ENCODE assay signal across 7 cellular contexts in genomic region chr5:25446061-25446420, GRCh38.
DNase-seq lines count a peak whose midpoint lies in the region; ATAC-seq, FAIRE-seq and TF ChIP-seq lines count a peak whose summit lies in the region.
"Not testable (repeated sequence)": the region's sequence is repeated elsewhere in the genome, so short reads cannot be mapped to it uniquely, and the experiment has no call there.

No MANE protein-coding gene starts in this region.

- H3K14ac ChIP-seq in H1 (ENCODE audit: insufficient read length); trophoblast cell (ENCODE audit: low read length): not testable (repeated sequence)

- H3K4me1 Mint-ChIP-seq in WTC11, result peaks cover 33% of the 10 kb centered on the region

- H3K27me3 ChIP-seq in HUES48 (ENCODE audit: control insufficient read depth, insufficient read depth, low read length); H1 (replicated peaks in 1 of 4; ENCODE audit: control insufficient read depth in 3 of 4, extremely low read depth in 1 of 4, insufficient read depth in 3 of 4, low read length in 3 of 4); iPS-18a (ENCODE audit: control insufficient read depth, insufficient read depth, low read length); trophoblast cell (ENCODE audit: insufficient read depth, low read length): not testable (repeated sequence)

- peaks cover 19 to 63% of the 10 kb centered on the region in 2 experiments for H3K79me2 ChIP-seq in H1 (ENCODE audit: control insufficient read depth in 1 of 2, insufficient read depth in 2 of 2, low read length in 2 of 2)
- not testable (repeated sequence) for H3K79me2 ChIP-seq in trophoblast cell (ENCODE audit: control insufficient read depth, insufficient read depth, low read length, poor library complexity)

- H4K20me1 ChIP-seq in H1 (replicated peaks in 1 of 2; ENCODE audit: control insufficient read depth in 1 of 2, insufficient read depth in 2 of 2, low read length in 2 of 2), result not testable (repeated sequence)

- H2BK15ac ChIP-seq in H1 (ENCODE audit: low read length), result not testable (repeated sequence)

- not testable (repeated sequence) for H2BK120ac ChIP-seq in H1 (replicated peaks; ENCODE audit: low read depth, low read length); trophoblast cell (ENCODE audit: insufficient read depth, low read length, poor library complexity)

- not testable (repeated sequence) for H2BK12ac ChIP-seq in H1 (ENCODE audit: low read depth, low read length); trophoblast cell (ENCODE audit: low read length)

- H3K56ac ChIP-seq in H1 (replicated peaks; ENCODE audit: insufficient read length, low read depth, low read length), result not testable (repeated sequence)

- not testable (repeated sequence) for H2BK5ac ChIP-seq in H1 (ENCODE audit: low read depth, low read length); trophoblast cell (ENCODE audit: low read depth, low read length, poor library complexity)

- not testable (repeated sequence) for TF ChIP-seq POLR2A in H1 (IDR thresholded peaks at IDR 0.05; ENCODE audit: control extremely low read depth in 1 of 2, low read depth in 2 of 2, low read length in 2 of 2)

- H3K23me2 ChIP-seq in H1 (ENCODE audit: low read depth, low read length), result not testable (repeated sequence)

- TF ChIP-seq CTCF in WTC11 (IDR thresholded peaks at IDR 0.05); H1 (IDR thresholded peaks at IDR 0.05; ENCODE audit: control extremely low read depth in 1 of 3, insufficient read depth in 1 of 3, low read depth in 1 of 3, low read length in 3 of 3): not testable (repeated sequence)

- TF ChIP-seq RAD21 in H1 (IDR thresholded peaks at IDR 0.05 in 1 of 2, conservative IDR thresholded peaks at IDR 0.05 in 1 of 2; ENCODE audit: low read depth in 2 of 2, low read length in 2 of 2), result not testable (repeated sequence)

- not testable (repeated sequence) for H3K23ac ChIP-seq in H1 (ENCODE audit: insufficient read length); trophoblast cell (ENCODE audit: low read length)

- H3K36me3 ChIP-seq in ES-I3 (ENCODE audit: insufficient read depth, low read length) (peaks cover 11% of the 10 kb centered on the region), HUES48 (ENCODE audit: control insufficient read depth, insufficient read depth, low read length) (peaks cover 30% of the 10 kb centered on the region), H1 (ENCODE audit: control insufficient read depth in 2 of 4, insufficient read depth in 4 of 4, low read length in 3 of 4) (peaks cover 0 to 36% (median 5%) of the 10 kb centered on the region in 4 experiments; a peak in 4 of 8 replicates), iPS-18a (ENCODE audit: control insufficient read depth, low read depth, low read length) (peaks cover 20% of the 10 kb centered on the region)
- H3K36me3 ChIP-seq in mesodermal cell (ENCODE audit: control insufficient read depth, insufficient read depth, low read length); trophoblast cell (ENCODE audit: control insufficient read depth in 1 of 2, insufficient read depth in 2 of 2, low read length in 2 of 2): not testable (repeated sequence)

- H3K4ac ChIP-seq in H1 (replicated peaks; ENCODE audit: insufficient read length, low read depth, low read length); trophoblast cell (ENCODE audit: low read depth, low read length): not testable (repeated sequence)

- WGBS in H1 (ENCODE audit: extremely low coverage in 1 of 2, insufficient coverage in 1 of 2, insufficient read length in 1 of 2, insufficient replicate concordance in 2 of 2, low coverage in 1 of 2, low lambda C conversion rate in 2 of 2, missing lambda C conversion rate in 1 of 2), 2 experiments, result 0% methylated on average over 3 of the region's 3 CpGs; no CpG with 5 or more reads in 1 of the 2 experiments
- WGBS in mesodermal cell (ENCODE audit: insufficient coverage in 2 of 2), 2 experiments, result no CpG with 5 or more reads among the region's 3 CpGs
- WGBS in trophoblast cell (ENCODE audit: extremely low coverage, insufficient coverage, insufficient read length), result no CpG with 5 or more reads among the region's 3 CpGs

- CTCF ChIA-PET in WTC11 (lab: Charles Lee); H1 (lab: Charles Lee; ENCODE audit: partially characterized antibody): not testable (repeated sequence)

- POLR2A ChIA-PET in WTC11 (lab: Charles Lee), result not testable (repeated sequence)
- POLR2A ChIA-PET in H1 (lab: Charles Lee; ENCODE audit: partially characterized antibody), result interaction anchor here (0.9 to 6.8 kb wide), 17 partner anchors 9 to 292 kb away, joined by 3 to 79 read pairs (median 4); no protein-coding TSS in a partner anchor

- H4K12ac ChIP-seq in trophoblast cell (ENCODE audit: low read depth, low read length), result not testable (repeated sequence)

- H3K27ac ChIP-seq in HUES48 (ENCODE audit: low read depth, low read length) (peak overlapping the region; percentile 98), H1 (ENCODE audit: low read depth, low read length) (peak overlapping the region; percentile 45; the same call in 1 of the 2 replicates), iPS-18a (ENCODE audit: low read length) (peak overlapping the region; percentile 96), mesodermal cell (ENCODE audit: low read depth, low read length, severe bottlenecking) (peak overlapping the region; percentile 50), trophoblast cell (ENCODE audit: low read depth, low read length) (peak overlapping the region; percentile 34)

- H3K4me2 ChIP-seq in H1 (ENCODE audit: insufficient read depth in 1 of 2, low read depth in 2 of 2, low read length in 2 of 2), result peak overlapping the region in 1 of 2 experiments; percentile 93; a peak in 2 of 4 replicates
- H3K4me2 ChIP-seq in trophoblast cell (ENCODE audit: low read length), result not testable (repeated sequence)

- not testable (repeated sequence) for H2BK20ac ChIP-seq in H1 (ENCODE audit: low read length)

- not testable (repeated sequence) for H3K27me3 Mint-ChIP-seq in WTC11 (ENCODE audit: low read depth)

- not testable (repeated sequence) for DNase-seq in WTC11 (ENCODE audit: low spot score); H1 (ENCODE audit: low read depth in 1 of 2, low spot score in 2 of 2); trophoblast cell

- H4K91ac ChIP-seq in H1 (replicated peaks; ENCODE audit: insufficient read length, low read length); trophoblast cell (ENCODE audit: low read depth, low read length): not testable (repeated sequence)

- not testable (repeated sequence) for H3K18ac ChIP-seq in H1 (ENCODE audit: extremely low read depth, low read length); trophoblast cell (ENCODE audit: low read length)

- ATAC-seq in WTC11, result not testable (repeated sequence)

- not testable (repeated sequence) for H2AFZ ChIP-seq in H1 (ENCODE audit: low read length); trophoblast cell (ENCODE audit: insufficient read depth, low read length, poor library complexity)

- H2AK5ac ChIP-seq in H1 (ENCODE audit: low read depth, low read length); trophoblast cell (ENCODE audit: low read length): not testable (repeated sequence)

- H3K4me1 ChIP-seq in ES-I3 (ENCODE audit: insufficient read depth, low read length), result peaks cover 38% of the 10 kb centered on the region
- peaks cover 56% of the 10 kb centered on the region for H3K4me1 ChIP-seq in HUES48 (ENCODE audit: control insufficient read depth, insufficient read depth, low read length)
- peaks cover 0 to 27% (median 12%) of the 10 kb centered on the region in 4 experiments; a peak in 3 of 7 replicates for H3K4me1 ChIP-seq in H1 (replicated peaks in 1 of 4; ENCODE audit: control insufficient read depth in 3 of 4, insufficient read depth in 4 of 4, low read length in 3 of 4)
- H3K4me1 ChIP-seq in iPS-18a (ENCODE audit: control insufficient read depth, low read depth, low read length), result peaks cover 50% of the 10 kb centered on the region
- not testable (repeated sequence) for H3K4me1 ChIP-seq in mesodermal cell (ENCODE audit: control insufficient read depth, insufficient read depth, low read length, poor library complexity, severe bottlenecking); trophoblast cell (ENCODE audit: control insufficient read depth in 1 of 2, insufficient read depth in 2 of 2, low read length in 2 of 2)

- H4K8ac ChIP-seq in H1 (ENCODE audit: extremely low read depth, insufficient read depth, low read length); trophoblast cell (ENCODE audit: low read depth, low read length): not testable (repeated sequence)

- H3K9ac ChIP-seq in ES-I3 (ENCODE audit: low read depth, low read length), result peak overlapping the region; percentile 16; the same call in 1 of the 2 replicates
- peak overlapping the region; percentile 49 for H3K9ac ChIP-seq in HUES48 (ENCODE audit: low read depth, low read length)
- not testable (repeated sequence) for H3K9ac ChIP-seq in H1 (replicated peaks in 1 of 4; ENCODE audit: extremely low read depth in 1 of 4, low read depth in 3 of 4, low read length in 3 of 4); trophoblast cell (ENCODE audit: low read length)
- peak overlapping the region; percentile 71 for H3K9ac ChIP-seq in iPS-18a (ENCODE audit: low read length)

- peak overlapping the region; percentile 98 for H3K4me3 Mint-ChIP-seq in WTC11

- H3K4me3 ChIP-seq in HUES48 (ENCODE audit: low read depth, low read length) (peak overlapping the region; percentile 37), H1 (ENCODE audit: extremely low read depth in 1 of 4, insufficient read depth in 2 of 4, low read depth in 3 of 4, low read length in 4 of 4) (peak overlapping the region in 1 of 4 experiments; percentile 28; a peak in 1 of 8 replicates), iPS-18a (ENCODE audit: low read length) (peak overlapping the region; percentile 37)
- H3K4me3 ChIP-seq in mesodermal cell (ENCODE audit: extremely low read depth, insufficient read depth, low read length, poor library complexity, severe bottlenecking); trophoblast cell (ENCODE audit: low read depth, low read length): not testable (repeated sequence)

- FAIRE-seq in H1 (lab: Jason Lieb, UNC), result not testable (repeated sequence)

- H3K9me3 ChIP-seq in ES-I3 (ENCODE audit: control insufficient read depth, insufficient read depth, low read length); HUES48 (ENCODE audit: control insufficient read depth, insufficient read depth, low read length); H1 (ENCODE audit: insufficient read depth in 2 of 2, low read depth in 1 of 2, low read length in 1 of 2); iPS-18a (ENCODE audit: control insufficient read depth, low read depth, low read length); mesodermal cell (ENCODE audit: control insufficient read depth, low read length); trophoblast cell (ENCODE audit: insufficient read depth, low read depth, low read length): not testable (repeated sequence)

- H3K9me3 Mint-ChIP-seq in WTC11, result not testable (repeated sequence)

- peak overlapping the region; percentile 93 for H4K5ac ChIP-seq in H1 (ENCODE audit: insufficient read length, low read depth, low read length)

- peak overlapping the region; percentile 65; the same call in 1 of the 2 replicates for H3K27ac Mint-ChIP-seq in WTC11

- not testable (repeated sequence) for H3K79me1 ChIP-seq in H1 (ENCODE audit: low read depth, low read length)
- peaks cover 10% of the 10 kb centered on the region for H3K79me1 ChIP-seq in trophoblast cell (ENCODE audit: low read length)

- not testable (repeated sequence) for TF ChIP-seq EP300 in H1 (IDR thresholded peaks at IDR 0.05; ENCODE audit: borderline replicate concordance in 1 of 2, low read depth in 2 of 2, low read length in 2 of 2)

- peaks cover 43% of the 10 kb centered on the region for H3K36me3 Mint-ChIP-seq in WTC11

Comparison
In these comparisons a context has a peak if more than half of its experiments do, and no peak if none do; other contexts are left out.
1. H3K27ac ChIP-seq: peak in every context shown above with its lines; median percentile 98 in HUES48; 96 in iPS-18a; 50 in mesodermal cell; 45 in H1; 34 in trophoblast cell.